9 cellular contexts compared by ENCODE assay signal in the genomic region with DNA sequence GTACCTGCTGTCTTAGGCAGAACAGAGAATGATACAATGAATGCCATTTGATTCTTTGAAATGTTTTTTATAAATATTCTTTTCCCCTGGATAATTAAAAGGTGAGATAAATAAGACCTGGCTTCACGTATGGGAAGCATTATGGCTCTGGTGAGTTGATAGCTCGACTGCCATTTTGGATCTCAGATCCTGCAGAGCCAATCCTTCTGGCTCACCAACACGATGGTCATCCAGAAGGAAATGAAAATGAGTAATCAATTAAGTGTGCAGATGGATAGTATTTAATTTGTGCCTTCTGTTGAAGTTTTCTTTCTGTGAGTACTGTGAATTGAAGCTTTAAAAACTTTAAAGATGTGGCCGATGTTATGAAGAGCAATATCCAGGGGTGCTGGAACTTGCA. TPM values are rescaled to one million over a fixed set of nuclear protein-coding genes. Genes with fewer than 3 reads are reported as not detected.
DNase-seq lines count a peak whose midpoint lies in the region; ATAC-seq, FAIRE-seq and TF ChIP-seq lines count a peak whose summit lies in the region.
"Had no signal": no experiment of that assay in that cellular context is flagged by ENCODE, and none has a peak within 500 bp of the region (broad histone marks: within the 10 kb centered on the region; RNA-seq: fewer than 3 reads in every experiment).

No MANE protein-coding gene starts in this region.

- H3K9me3 ChIP-seq in OCI-LY7 (ENCODE audit: low read length), result no peaks in the 10 kb centered on the region
- H3K9me3 ChIP-seq in H1 (ENCODE audit: insufficient read depth in 2 of 2, low read depth in 1 of 2, low read length in 1 of 2), result no peaks in the 10 kb centered on the region
- no peaks in the 10 kb centered on the region for H3K9me3 ChIP-seq in testis

- no peak overlapping the region for H2BK12ac ChIP-seq in H1 (ENCODE audit: low read depth, low read length)

- no peak for DNase-seq in GM06990 (ENCODE audit: extremely low read depth, insufficient read length)
- no peak for DNase-seq in OCI-LY7 (ENCODE audit: low spot score)
- DNase-seq in H1 (ENCODE audit: low read depth in 1 of 2, low spot score in 2 of 2), result no peak
- no peak for DNase-seq in progenitor cell of endocrine pancreas (ENCODE audit: low spot score, unreplicated experiment)
- no peak for DNase-seq in testis
- DNase-seq in NCI-H2227 treated with DMSO at 0.1 percent for 48 hours (lab: John Stamatoyannopoulos, UW), result no peak
- DNase-seq: NCI-H2029 treated with DMSO at 0.1 percent for 48 hours had no signal

- H4K20me1 ChIP-seq in OCI-LY7 (ENCODE audit: insufficient read depth, low read length) (peaks cover 4% of the 10 kb centered on the region; the same call in 1 of the 2 replicates), H1 (replicated peaks in 1 of 2; ENCODE audit: control insufficient read depth in 1 of 2, insufficient read depth in 2 of 2, low read length in 2 of 2) (peaks cover 5 to 8% of the 10 kb centered on the region in 2 experiments)

- no peak overlapping the region for H2AFZ ChIP-seq in OCI-LY7 (ENCODE audit: low read length)
- H2AFZ ChIP-seq in H1 (ENCODE audit: low read length), result no peak overlapping the region

- no peak overlapping the region for H3K18ac ChIP-seq in H1 (ENCODE audit: extremely low read depth, low read length)

- H3K4me1 Mint-ChIP-seq in progenitor cell of endocrine pancreas (ENCODE audit: low read depth), result peaks cover 57% of the 10 kb centered on the region

- H3K36me3 ChIP-seq in GM06990 (ENCODE audit: control insufficient read depth, insufficient read depth, low read length) (no peaks in the 10 kb centered on the region), OCI-LY7 (ENCODE audit: insufficient read depth, low read length) (no peaks in the 10 kb centered on the region; the same call in 1 of the 2 replicates), H1 (ENCODE audit: control insufficient read depth in 2 of 4, insufficient read depth in 4 of 4, low read length in 3 of 4) (no peaks in the 10 kb centered on the region), testis (ENCODE audit: low read depth, missing control alignments) (no peaks in the 10 kb centered on the region)

- ATAC-seq in GM21367 (IDR thresholded peaks at IDR 0.05; ENCODE audit: unreplicated experiment) (no peak), HG03342 (IDR thresholded peaks at IDR 0.05; ENCODE audit: unreplicated experiment) (no peak)

- H3K4me2 ChIP-seq in OCI-LY7 (ENCODE audit: low read length) (peak overlapping the region; percentile 92), H1 (ENCODE audit: insufficient read depth in 1 of 2, low read depth in 2 of 2, low read length in 2 of 2) (peak overlapping the region; percentile 74 to 88)

- FAIRE-seq in H1 (lab: Jason Lieb, UNC), result no peak

- no peak overlapping the region for H2AK5ac ChIP-seq in H1 (ENCODE audit: low read depth, low read length)

- POLR2A ChIA-PET in OCI-LY7 (lab: Charles Lee) (interaction anchor here (0.6 to 1.8 kb wide), 5 partner anchors 8 to 166 kb away, joined by 3 to 5 read pairs (median 3); a partner anchor contains a TSS), H1 (lab: Charles Lee; ENCODE audit: partially characterized antibody) (interaction anchor here (0.9 to 9.1 kb wide), 6 partner anchors 11 to 64 kb away, joined by 3 to 224 read pairs (median 4); no protein-coding TSS in a partner anchor)

- H3K9me2 ChIP-seq in OCI-LY7 (ENCODE audit: insufficient read depth, low read length), result no peaks in the 10 kb centered on the region

- H2BK120ac ChIP-seq in H1 (replicated peaks; ENCODE audit: low read depth, low read length), result no peak overlapping the region

- CTCF ChIA-PET in OCI-LY7 (lab: Charles Lee; ENCODE audit: unreplicated experiment), result no interaction called here
- CTCF ChIA-PET in H1 (lab: Charles Lee; ENCODE audit: partially characterized antibody), result interaction anchor here (0.6 to 3.6 kb wide), 5 partner anchors 11 to 148 kb away, joined by 3 to 28 read pairs (median 3); no protein-coding TSS in a partner anchor

- no peak overlapping the region for H4K8ac ChIP-seq in H1 (ENCODE audit: extremely low read depth, insufficient read depth, low read length)

- H2BK15ac ChIP-seq in H1 (ENCODE audit: low read length), result no peak overlapping the region

- H3K9ac ChIP-seq in H1 (replicated peaks in 1 of 4; ENCODE audit: extremely low read depth in 1 of 4, low read depth in 3 of 4, low read length in 3 of 4), result no peak overlapping the region

- H3K79me1 ChIP-seq in H1 (ENCODE audit: low read depth, low read length), result peaks cover 10% of the 10 kb centered on the region; the same call in 1 of the 2 replicates

- H3K36me3 Mint-ChIP-seq in progenitor cell of endocrine pancreas (ENCODE audit: insufficient read depth), result peaks cover 1% of the 10 kb centered on the region

- H3K4me3 ChIP-seq in GM06990 (replicated peaks; ENCODE audit: low read depth, low read length) (peak overlapping the region; percentile 14), OCI-LY7 (ENCODE audit: low read depth, low read length, poor library complexity, severe bottlenecking) (peak overlapping the region; percentile 91), H1 (ENCODE audit: extremely low read depth in 1 of 4, insufficient read depth in 2 of 4, low read depth in 3 of 4, low read length in 4 of 4) (peak overlapping the region; percentile 19 to 95 (median 55); a peak in 5 of 8 replicates), testis (no peak overlapping the region)

- H2BK20ac ChIP-seq in H1 (ENCODE audit: low read length), result no peak overlapping the region

- no peak overlapping the region for H3K4ac ChIP-seq in H1 (replicated peaks; ENCODE audit: insufficient read length, low read depth, low read length)

- no peak overlapping the region for H2BK5ac ChIP-seq in H1 (ENCODE audit: low read depth, low read length)

- peak overlapping the region; percentile 96 for H3K4me3 Mint-ChIP-seq in progenitor cell of endocrine pancreas (ENCODE audit: low read depth)

- no peak for TF ChIP-seq EP300 in H1 (IDR thresholded peaks at IDR 0.05; ENCODE audit: borderline replicate concordance in 1 of 2, low read depth in 2 of 2, low read length in 2 of 2)

- H3K23me2 ChIP-seq in H1 (ENCODE audit: low read depth, low read length), result peaks cover 10% of the 10 kb centered on the region

- H3K27me3 ChIP-seq in GM06990 (replicated peaks; ENCODE audit: control insufficient read depth, insufficient read depth, low read length) (no peaks in the 10 kb centered on the region), H1 (replicated peaks in 1 of 4; ENCODE audit: control insufficient read depth in 3 of 4, extremely low read depth in 1 of 4, insufficient read depth in 3 of 4, low read length in 3 of 4) (no peaks in the 10 kb centered on the region), testis (no peaks in the 10 kb centered on the region)

- TF ChIP-seq CTCF in GM06990 (IDR thresholded peaks at IDR 0.05; ENCODE audit: insufficient read depth, low read length, poor library complexity, severe bottlenecking), result no peak
- TF ChIP-seq CTCF in OCI-LY7 (conservative IDR thresholded peaks at IDR 0.05; ENCODE audit: low read length), result no peak
- no peak for TF ChIP-seq CTCF in H1 (IDR thresholded peaks at IDR 0.05; ENCODE audit: control extremely low read depth in 1 of 3, insufficient read depth in 1 of 3, low read depth in 1 of 3, low read length in 3 of 3)
- TF ChIP-seq CTCF in progenitor cell of endocrine pancreas (IDR thresholded peaks at IDR 0.05; ENCODE audit: unreplicated experiment), result no peak
- TF ChIP-seq CTCF in testis (IDR thresholded peaks at IDR 0.05), result no peak

- TF ChIP-seq RAD21 in H1 (IDR thresholded peaks at IDR 0.05 in 1 of 2, conservative IDR thresholded peaks at IDR 0.05 in 1 of 2; ENCODE audit: low read depth in 2 of 2, low read length in 2 of 2), result no peak

- BruUV-seq in OCI-LY7 (replicated peaks; lab: Mats Ljungman, UMichigan), result no TSS peak

- H3K14ac ChIP-seq in H1 (ENCODE audit: insufficient read length), result no peak overlapping the region

- TF ChIP-seq POLR2A in H1 (IDR thresholded peaks at IDR 0.05; ENCODE audit: control extremely low read depth in 1 of 2, low read depth in 2 of 2, low read length in 2 of 2), result no peak
- no peak for TF ChIP-seq POLR2A in testis (IDR thresholded peaks at IDR 0.05)

- no peak overlapping the region for H3K56ac ChIP-seq in H1 (replicated peaks; ENCODE audit: insufficient read length, low read depth, low read length)

- no peaks in the 10 kb centered on the region for H3K9me3 Mint-ChIP-seq in progenitor cell of endocrine pancreas (ENCODE audit: low read depth)

- peaks cover 84% of the 10 kb centered on the region for H3K79me2 ChIP-seq in OCI-LY7 (ENCODE audit: insufficient read depth, low read depth, low read length)
- peaks cover 55 to 81% of the 10 kb centered on the region in 2 experiments for H3K79me2 ChIP-seq in H1 (ENCODE audit: control insufficient read depth in 1 of 2, insufficient read depth in 2 of 2, low read length in 2 of 2)

- no peaks in the 10 kb centered on the region for H3K27me3 Mint-ChIP-seq in progenitor cell of endocrine pancreas

- H3K27ac ChIP-seq in OCI-LY7 (ENCODE audit: low read depth, low read length, poor library complexity, severe bottlenecking), result no peak overlapping the region
- H3K27ac ChIP-seq in H1 (ENCODE audit: low read depth, low read length), result no peak overlapping the region
- no peak overlapping the region for H3K27ac ChIP-seq in testis

- intact Hi-C loops in OCI-LY7 (cut with micrococcal nuclease; ENCODE audit: unreplicated experiment), result no loop called here
- intact Hi-C loops in testis (cut with DNase I; ENCODE audit: low total_unique reads), result no loop called here

- H4K5ac ChIP-seq in H1 (ENCODE audit: insufficient read length, low read depth, low read length), result no peak overlapping the region

- no peak overlapping the region for H3K23ac ChIP-seq in H1 (ENCODE audit: insufficient read length)

- WGBS in H1 (ENCODE audit: extremely low coverage in 1 of 2, insufficient coverage in 1 of 2, insufficient read length in 1 of 2, insufficient replicate concordance in 2 of 2, low coverage in 1 of 2, low lambda C conversion rate in 2 of 2, missing lambda C conversion rate in 1 of 2), 2 experiments, result 62% methylated on average over 4 of the region's 4 CpGs; no CpG with 5 or more reads in 1 of the 2 experiments
- 64 to 73% methylated on average over 4 of the region's 4 CpGs for WGBS in testis, 2 donors

- H3K4me1 ChIP-seq in OCI-LY7 (ENCODE audit: insufficient read depth, low read length, poor library complexity, severe bottlenecking) (peaks cover 42% of the 10 kb centered on the region), H1 (replicated peaks in 1 of 4; ENCODE audit: control insufficient read depth in 3 of 4, insufficient read depth in 4 of 4, low read length in 3 of 4) (peaks cover 5 to 21% (median 13%) of the 10 kb centered on the region in 4 experiments; a peak in 6 of 7 replicates), testis (peaks cover 43% of the 10 kb centered on the region)

- no peak overlapping the region for H4K91ac ChIP-seq in H1 (replicated peaks; ENCODE audit: insufficient read length, low read length)

- peak overlapping the region; percentile 86 for H3K27ac Mint-ChIP-seq in progenitor cell of endocrine pancreas

RNA-seq across cellular contexts. Expression of a gene that starts 2.7 kb away (rescaled TPM):
- total RNA-seq in OCI-LY7 (2014; rRNA removed; shearing (Covaris generic)), result 28.4 and 37.0 TPM in 2 replicates
- total RNA-seq in OCI-LY7 (2022) (55.5 and 63.7 TPM in 2 replicates), progenitor cell of endocrine pancreas (65.8 and 73.2 TPM in 2 replicates), testis (100 to 1,000 TPM in 1 of 2 donors, 10 to 100 TPM in 1; 79.7 to 122 TPM)
- 45.5 and 48.9 TPM in 2 replicates for total RNA-seq in H1 (2021; fragmentation: NEBNext Ultra II Directional; extraction: Animal tissue kit (Norgen Biotek cat#: 25700))
- polyA plus RNA-seq in H1 (2011; rRNA removed) (12.5 and 13.2 TPM in 2 replicates), testis (ENCODE audit: insufficient read depth, low read depth, low replicate concordance) (49.2 TPM)
- 12.7 TPM for polyA plus RNA-seq in H1 (2011; cell fraction: cytosol; rRNA removed)
- 28.6 TPM for polyA plus RNA-seq in H1 (2011; cell fraction: nucleus; rRNA removed)
- polyA plus RNA-seq in H1 (2012, experiment 1 of 2), result 12.5 to 15.8 TPM (median 12.7 TPM) in 4 replicates
- 7.8 TPM for polyA plus RNA-seq in H1 (2012, experiment 2 of 2)
- 8.5 TPM for polyA plus RNA-seq in H1 (2013, experiment 1 of 2)
- polyA plus RNA-seq in H1 (2013, experiment 2 of 2), result 7.6 TPM
- polyA minus RNA-seq in H1 (2011; rRNA and poly(A)+ RNA removed), result 64.5 and 70.8 TPM in 2 replicates
- polyA minus RNA-seq in H1 (2011; cell fraction: cytosol; rRNA and poly(A)+ RNA removed), result 34.3 TPM
- 75.0 TPM for polyA minus RNA-seq in H1 (2011; cell fraction: nucleus; rRNA and poly(A)+ RNA removed)

Comparison
In these comparisons a context has a peak if more than half of its experiments do, and no peak if none do; other contexts are left out.
1. H3K4me3 ChIP-seq: peak in GM06990 (single experiment), OCI-LY7 (single experiment) and H1 (4 of 4); none in testis (0 of 2).